In genomic region chr3:57983734-57984518, GRCh38 we compare ENCODE assay signal across 8 cellular contexts. TPM values are rescaled to one million over a fixed set of nuclear protein-coding genes. Genes with fewer than 3 reads are reported as not detected.
DNase-seq lines count a peak whose midpoint lies in the region; ATAC-seq and TF ChIP-seq lines count a peak whose summit lies in the region.

No MANE protein-coding gene starts in this region.

- H3K9me3 Mint-ChIP-seq in CD8-positive, alpha-beta memory T cell: no peaks in the 10 kb centered on the region
- H3K9me3 Mint-ChIP-seq in T-helper 2 cell treated with Interferon-gamma antibody and Interleukin-4, amounts not matched to agents 5 μg/mL and 100 μg/mL, for 36 hours: no peaks in the 10 kb centered on the region

- no peak overlapping the region for H3K4me3 ChIP-seq in CD8-positive, alpha-beta memory T cell (ENCODE audit: low read length)

- no peaks in the 10 kb centered on the region for H3K36me3 ChIP-seq in CD8-positive, alpha-beta memory T cell (ENCODE audit: insufficient read depth, low read length)

- ATAC-seq in GM21367 (IDR thresholded peaks at IDR 0.05; ENCODE audit: unreplicated experiment): peak; percentile 96

- H3K4me1 Mint-ChIP-seq in CD8-positive, alpha-beta memory T cell: peaks cover 10 to 11% (median 11%) of the 10 kb centered on the region in 3 donors
- H3K4me1 Mint-ChIP-seq in T-helper 2 cell treated with Interferon-gamma antibody and Interleukin-4, amounts not matched to agents 5 μg/mL and 100 μg/mL, for 36 hours (ENCODE audit: low read depth): peaks cover 23% of the 10 kb centered on the region

- CTCF ChIA-PET in CD8-positive, alpha-beta memory T cell (lab: Charles Lee): interaction anchor here (2.0 kb wide), 1 partner anchor 23 kb away, joined by 4 read pairs; no protein-coding TSS in a partner anchor
- CTCF ChIA-PET in HEK293T (lab: Yijun Ruan, JAX): interaction anchor here (0.8 kb wide), 1 partner anchor 22 kb away, joined by 3 read pairs; no protein-coding TSS in a partner anchor

- H3K27me3 ChIP-seq in CD8-positive, alpha-beta memory T cell (ENCODE audit: insufficient read depth, low read length, poor library complexity, severe bottlenecking): no peaks in the 10 kb centered on the region

- H3K36me3 Mint-ChIP-seq in CD8-positive, alpha-beta memory T cell: no peaks in the 10 kb centered on the region
- H3K36me3 Mint-ChIP-seq in T-helper 2 cell treated with Interferon-gamma antibody and Interleukin-4, amounts not matched to agents 5 μg/mL and 100 μg/mL, for 36 hours (ENCODE audit: low read depth): no peaks in the 10 kb centered on the region

- peak overlapping the region in 1 of 7 donors; percentile 49 for H3K4me3 Mint-ChIP-seq in CD8-positive, alpha-beta memory T cell
- peak overlapping the region; percentile 52 for H3K4me3 Mint-ChIP-seq in T-helper 2 cell treated with Interferon-gamma antibody and Interleukin-4, amounts not matched to agents 5 μg/mL and 100 μg/mL, for 36 hours

- no peaks in the 10 kb centered on the region for H3K27me3 Mint-ChIP-seq in CD8-positive, alpha-beta memory T cell
- no peaks in the 10 kb centered on the region for H3K27me3 Mint-ChIP-seq in T-helper 2 cell treated with Interferon-gamma antibody and Interleukin-4, amounts not matched to agents 5 μg/mL and 100 μg/mL, for 36 hours (ENCODE audit: low read depth)

- peaks cover 12% of the 10 kb centered on the region for H3K4me1 ChIP-seq in CD8-positive, alpha-beta memory T cell (ENCODE audit: insufficient read depth, low read length)

- POLR2A ChIA-PET in CD8-positive, alpha-beta memory T cell (lab: Charles Lee): no interaction called here
- POLR2A ChIA-PET in HEK293T (lab: Yijun Ruan, JAX): no interaction called here

- H3K27ac ChIP-seq in CD8-positive, alpha-beta memory T cell (ENCODE audit: low read depth, low read length): no peak overlapping the region

- peak in 2 of 5 donors; percentile 18 to 52 for DNase-seq in CD8-positive, alpha-beta memory T cell
- DNase-seq in HS-27A (ENCODE audit: low read depth) (peak; percentile 83), mucosa of gallbladder (ENCODE audit: low spot score) (peak; percentile 61), superior temporal gyrus (ENCODE audit: extremely low spot score) (peak; percentile 42), HEK293T (ENCODE audit: extremely low spot score) (no peak)
- peak; percentile 74 for DNase-seq in T-helper 2 cell treated with Interferon-gamma antibody and Interleukin-4, amounts not matched to agents 5 μg/mL and 100 μg/mL, for 36 hours (ENCODE audit: low spot score)
- DNase-seq in central memory CD4-positive, alpha-beta T cell: peak; percentile 27

- no peaks in the 10 kb centered on the region for H3K9me3 ChIP-seq in CD8-positive, alpha-beta memory T cell (ENCODE audit: low read length)

- peak overlapping the region in 7 of 8 donors; percentile 2 to 85 (median 55) for H3K27ac Mint-ChIP-seq in CD8-positive, alpha-beta memory T cell
- peak overlapping the region; percentile 93 for H3K27ac Mint-ChIP-seq in T-helper 2 cell treated with Interferon-gamma antibody and Interleukin-4, amounts not matched to agents 5 μg/mL and 100 μg/mL, for 36 hours

TF ChIP-seq in HEK293T, 16 proteins besides CTCF, POLR2A, EP300 and RAD21:
- no peak for TF ChIP-seq ELF4 (IDR thresholded peaks at IDR 0.05)
- no peak for TF ChIP-seq NFRKB (IDR thresholded peaks at IDR 0.05)
- no peak for TF ChIP-seq PKNOX1 (IDR thresholded peaks at IDR 0.05)
- TF ChIP-seq CTBP1 (IDR thresholded peaks at IDR 0.05; ENCODE audit: borderline replicate concordance): no peak
- no peak for TF ChIP-seq LEF1 (IDR thresholded peaks at IDR 0.05; ENCODE audit: borderline replicate concordance)

RNA-seq across cellular contexts. Expression of gene FLNB, which starts 24.3 kb away (rescaled TPM):
- total RNA-seq in CD8-positive, alpha-beta memory T cell: 10 to 100 TPM; 11.5 to 12.8 TPM
- 12.2 TPM for polyA plus RNA-seq in CD8-positive, alpha-beta memory T cell
- 119 TPM for total RNA-seq in mucosa of gallbladder
